Comparison of ENCODE assay signal across 10 cellular contexts in the genomic region with DNA sequence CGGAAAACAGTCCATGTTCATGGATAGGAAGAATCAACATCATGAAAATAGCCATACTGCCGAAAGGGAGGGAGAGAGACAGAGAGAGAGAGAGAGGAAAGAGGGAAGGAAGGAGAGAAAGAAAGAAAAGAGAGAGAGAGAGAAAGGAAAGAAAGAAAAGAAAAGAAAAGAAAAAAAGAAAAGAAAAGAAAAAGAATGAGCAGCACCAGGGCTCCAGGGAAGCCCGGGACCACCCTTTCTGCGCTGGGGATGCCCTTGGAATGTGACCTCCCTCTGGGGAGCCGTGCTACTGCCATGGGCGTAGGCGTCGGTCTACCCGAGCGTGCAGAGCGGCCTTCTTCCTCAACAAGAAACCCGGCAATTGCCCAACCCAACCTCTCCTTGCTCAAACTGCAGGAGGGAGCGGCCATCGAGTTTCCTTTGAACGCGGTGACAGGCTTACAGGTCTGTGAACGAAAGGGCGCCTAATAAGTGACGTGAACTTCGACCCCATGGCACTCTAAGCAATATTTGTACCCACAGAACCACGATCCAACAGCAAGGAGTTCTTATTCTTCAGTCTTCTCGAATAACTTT. TPM values are rescaled to one million over a fixed set of nuclear protein-coding genes. Genes with fewer than 3 reads are reported as not detected.
DNase-seq lines count a peak whose midpoint lies in the region; ATAC-seq and TF ChIP-seq lines count a peak whose summit lies in the region.
"Had no signal": no experiment of that assay in that cellular context is flagged by ENCODE, and none has a peak within 500 bp of the region (broad histone marks: within the 10 kb centered on the region; RNA-seq: fewer than 3 reads in every experiment).

No MANE protein-coding gene starts in this region.

- H3K9me3 ChIP-seq in neural progenitor cell (ENCODE audit: low read depth): no peaks in the 10 kb centered on the region

- H3F3A ChIP-seq in neural progenitor cell (ENCODE audit: low read depth): peaks cover 54% of the 10 kb centered on the region

- TF ChIP-seq CTCF in NB4 (IDR thresholded peaks at IDR 0.05; ENCODE audit: low read depth, low read length) (no peak), neural progenitor cell (IDR thresholded peaks at IDR 0.05) (no peak)

- H3K27me3 ChIP-seq in neural progenitor cell: peaks cover 81% of the 10 kb centered on the region

- H3K4me3 Mint-ChIP-seq in activated T-cell treated with anti-CD3 and anti-CD28 coated beads, Interleukin-2, amount 50 U/mL, for 24 hours: peak overlapping the region; percentile 74
- peak overlapping the region; percentile 91 for H3K4me3 Mint-ChIP-seq in neural progenitor cell

- H3K27ac Mint-ChIP-seq in activated T-cell treated with anti-CD3 and anti-CD28 coated beads, Interleukin-2, amount 50 U/mL, for 24 hours: peak overlapping the region; percentile 93
- peak overlapping the region; percentile 93 for H3K27ac Mint-ChIP-seq in neural progenitor cell

- H3K4me1 ChIP-seq in neural progenitor cell: peaks cover 15% of the 10 kb centered on the region

- TF ChIP-seq POLR2A in NB4 (IDR thresholded peaks at IDR 0.05; ENCODE audit: extremely low read depth, insufficient read length): peak; percentile 26

- H3K36me3 Mint-ChIP-seq in activated T-cell treated with anti-CD3 and anti-CD28 coated beads, Interleukin-2, amount 50 U/mL, for 24 hours (ENCODE audit: low read depth): no peaks in the 10 kb centered on the region
- peaks cover 6% of the 10 kb centered on the region for H3K36me3 Mint-ChIP-seq in neural progenitor cell

- ATAC-seq in GM21737 (IDR thresholded peaks at IDR 0.05; ENCODE audit: unreplicated experiment): no peak

- H3K4me3 ChIP-seq in NB4 (ENCODE audit: low read depth, low read length) (peak overlapping the region; percentile 72), neural progenitor cell (peak overlapping the region; percentile 71)

- H4K20me1 ChIP-seq in neural progenitor cell (ENCODE audit: low read depth): peaks cover 35% of the 10 kb centered on the region

- H3K9ac ChIP-seq in neural progenitor cell: no peak overlapping the region

- peaks cover 61% of the 10 kb centered on the region for H3K4me1 Mint-ChIP-seq in activated T-cell treated with anti-CD3 and anti-CD28 coated beads, Interleukin-2, amount 50 U/mL, for 24 hours (ENCODE audit: low read depth)
- H3K4me1 Mint-ChIP-seq in neural progenitor cell: peaks cover 43% of the 10 kb centered on the region

- no peaks in the 10 kb centered on the region for H3K9me3 Mint-ChIP-seq in activated T-cell treated with anti-CD3 and anti-CD28 coated beads, Interleukin-2, amount 50 U/mL, for 24 hours
- H3K9me3 Mint-ChIP-seq in neural progenitor cell: peaks cover 9% of the 10 kb centered on the region

- H2AFZ ChIP-seq in neural progenitor cell (replicated peaks): no peak overlapping the region

- peaks cover 61% of the 10 kb centered on the region for H3K27me3 Mint-ChIP-seq in activated T-cell treated with anti-CD3 and anti-CD28 coated beads, Interleukin-2, amount 50 U/mL, for 24 hours
- peaks cover 51% of the 10 kb centered on the region for H3K27me3 Mint-ChIP-seq in neural progenitor cell (ENCODE audit: insufficient read depth, low read depth)

- H3K4me2 ChIP-seq in neural progenitor cell: peak overlapping the region; percentile 86

- no peak overlapping the region for H3K27ac ChIP-seq in neural progenitor cell
- H3K27ac ChIP-seq: C4-2B had no signal

- no peaks in the 10 kb centered on the region for H3K36me3 ChIP-seq in neural progenitor cell

- peak; percentile 71 for DNase-seq in NCI-H748 (lab: John Stamatoyannopoulos, UW; ENCODE audit: unreplicated experiment)
- no peak for DNase-seq in NCI-H748 treated with DMSO at 0.1 percent for 48 hours (lab: John Stamatoyannopoulos, UW)
- peak; percentile 96 for DNase-seq in NB4 (ENCODE audit: low read depth)
- DNase-seq in activated T-cell treated with anti-CD3 and anti-CD28 coated beads, Interleukin-2, amount 50 U/mL, for 24 hours: peak; percentile 58
- peak; percentile 42 for DNase-seq in fibroblast of the conjunctiva (ENCODE audit: low read depth)
- peak; percentile 76 for DNase-seq in neural progenitor cell (ENCODE audit: low spot score)
- DNase-seq in NCI-H128 (lab: John Stamatoyannopoulos, UW; ENCODE audit: unreplicated experiment): no peak

- no peaks in the 10 kb centered on the region for H3K79me2 ChIP-seq in neural progenitor cell (ENCODE audit: low read depth)

RNA-seq across cellular contexts. Expression of a gene that starts 16.9 kb away (rescaled TPM):
- total RNA-seq in neural progenitor cell (ENCODE audit: low replicate concordance): not detected in 2 replicates
- total RNA-seq: dermis microvascular lymphatic vessel endothelial cell had no signal

RNA-seq across cellular contexts. Expression of a gene that starts 33.4 kb away (rescaled TPM):
- total RNA-seq in neural progenitor cell (ENCODE audit: low replicate concordance): not detected in 2 replicates
- total RNA-seq: dermis microvascular lymphatic vessel endothelial cell had no signal

RNA-seq across cellular contexts. Expression of a gene that starts 36.8 kb away (rescaled TPM):
- total RNA-seq in neural progenitor cell (ENCODE audit: low replicate concordance): not detected in 2 replicates
- total RNA-seq: dermis microvascular lymphatic vessel endothelial cell had no signal

RNA-seq across cellular contexts. Expression of a gene that starts 59.8 kb away (rescaled TPM):
- total RNA-seq in neural progenitor cell (ENCODE audit: low replicate concordance): 2.0 and 2.1 TPM in 2 replicates

Comparison
In these comparisons a context has a peak if more than half of its experiments do, and no peak if none do; other contexts are left out.
1. DNase-seq: peak in NCI-H748 (single experiment), NB4 (single experiment), activated T-cell treated with anti-CD3 and anti-CD28 coated beads, Interleukin-2, amount 50 U/mL, for 24 hours (single experiment), fibroblast of the conjunctiva (single experiment) and neural progenitor cell (single experiment); none in NCI-H748 treated with DMSO at 0.1 percent for 48 hours (single experiment) and NCI-H128 (single experiment).